In the genomic region with DNA sequence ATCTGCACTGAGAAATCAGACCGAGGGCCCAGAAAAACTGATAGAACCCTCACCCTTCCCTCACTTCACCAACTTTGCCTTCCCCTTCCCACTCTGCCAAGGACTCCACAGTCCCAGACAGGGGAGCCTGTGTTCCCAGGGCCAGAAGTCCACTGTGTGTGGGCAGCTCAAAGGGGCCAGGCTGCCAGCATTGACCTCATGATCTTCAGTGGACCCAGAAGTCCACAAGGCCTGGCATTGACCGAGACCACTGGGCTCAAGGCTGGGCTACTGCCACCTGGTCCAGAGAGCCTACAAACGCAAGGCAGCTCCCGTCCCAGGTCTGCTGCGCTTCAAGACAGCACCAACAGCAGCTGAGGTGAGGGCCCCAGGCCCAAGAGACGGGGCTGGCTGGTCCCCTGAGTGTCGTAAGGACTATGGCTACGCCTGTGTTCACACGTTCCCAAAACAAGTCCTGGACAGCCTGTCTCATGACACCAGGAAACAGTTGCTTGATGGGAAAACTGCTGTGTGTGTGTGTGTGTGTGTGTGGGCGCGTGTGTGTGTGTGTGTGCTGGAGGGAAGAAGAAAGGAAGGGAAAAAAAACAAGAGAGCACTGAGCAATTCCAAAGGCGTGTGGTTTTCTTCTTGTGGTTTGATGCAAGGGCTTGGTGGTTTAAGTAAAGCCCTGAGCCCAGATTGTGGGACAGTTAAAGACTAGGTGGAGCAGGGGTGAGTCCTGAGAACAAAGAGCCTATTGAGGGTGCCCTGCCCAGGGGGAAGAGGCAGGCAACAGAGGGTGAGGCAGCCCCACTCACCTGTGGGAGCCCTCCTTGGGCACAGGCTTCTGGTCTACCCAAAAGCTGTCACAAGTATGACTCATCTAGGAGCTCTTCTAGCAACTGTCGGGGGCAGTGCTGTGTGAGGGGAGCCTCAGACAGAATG, we compare ENCODE assay signal across 8 cellular contexts. TPM values are rescaled to one million over a fixed set of nuclear protein-coding genes. Genes with fewer than 3 reads are reported as not detected.
DNase-seq lines count a peak whose midpoint lies in the region; ATAC-seq, FAIRE-seq and TF ChIP-seq lines count a peak whose summit lies in the region.

No MANE protein-coding gene starts in this region.

- H3K4me1 ChIP-seq in SK-N-SH (ENCODE audit: control insufficient read depth in 1 of 2, insufficient read depth in 2 of 2, low read depth in 1 of 2, low read length in 1 of 2) (peaks cover 0 to 24% of the 10 kb centered on the region in 2 experiments; a peak in 1 of 4 replicates), GM12878 (ENCODE audit: control insufficient read depth, insufficient read depth, low read length) (no peaks in the 10 kb centered on the region), spleen (peaks cover 0 to 25% (median 11%) of the 10 kb centered on the region in 6 donors)

- H3K9me3 Mint-ChIP-seq in Calu3 (ENCODE audit: low read depth, unreplicated experiment): no peaks in the 10 kb centered on the region
- no peaks in the 10 kb centered on the region for H3K9me3 Mint-ChIP-seq in neural crest cell

- H4K20me1 ChIP-seq in SK-N-SH (ENCODE audit: insufficient read depth): no peaks in the 10 kb centered on the region
- no peaks in the 10 kb centered on the region; the same call in 1 of the 2 replicates for H4K20me1 ChIP-seq in GM12878 (ENCODE audit: control insufficient read depth, insufficient read depth)

- no peak overlapping the region for H3K4me2 ChIP-seq in SK-N-SH
- H3K4me2 ChIP-seq in GM12878 (ENCODE audit: control insufficient read depth, insufficient read depth): no peak overlapping the region

- H3K9me3 ChIP-seq in SK-N-SH (no peaks in the 10 kb centered on the region), GM12878 (replicated peaks; ENCODE audit: control insufficient read depth, insufficient read depth, low read length) (no peaks in the 10 kb centered on the region), spleen (no peaks in the 10 kb centered on the region)

- WGBS in SK-N-SH (ENCODE audit: low lambda C conversion rate): 64% methylated on average over 9 of the region's 13 CpGs
- WGBS in GM12878 (ENCODE audit: insufficient coverage, insufficient replicate concordance, low lambda C conversion rate, missing lambda C conversion rate): 7% methylated on average over 12 of the region's 13 CpGs
- WGBS in spleen, 5 donors: 22 to 44% (median 35%) methylated on average over 9 to 13 of the region's 13 CpGs

- no peaks in the 10 kb centered on the region for H3K36me3 ChIP-seq in SK-N-SH (replicated peaks in 1 of 2; ENCODE audit: control insufficient read depth in 1 of 2, insufficient read depth in 2 of 2, low read length in 1 of 2)
- no peaks in the 10 kb centered on the region for H3K36me3 ChIP-seq in GM12878 (ENCODE audit: control insufficient read depth in 2 of 2, insufficient read depth in 2 of 2, low read length in 1 of 2)
- no peaks in the 10 kb centered on the region for H3K36me3 ChIP-seq in spleen

- H3K4me3 Mint-ChIP-seq in Calu3 (ENCODE audit: low read depth, unreplicated experiment) (no peak overlapping the region), neural crest cell (no peak overlapping the region)

- H3F3A ChIP-seq in SK-N-SH (replicated peaks; ENCODE audit: insufficient read depth): no peaks in the 10 kb centered on the region

- BruUV-seq in Calu3 (replicated peaks; lab: Mats Ljungman, UMichigan) (no TSS peak), GM12878 (replicated peaks; lab: Mats Ljungman, UMichigan) (no TSS peak)

- H3K27me3 Mint-ChIP-seq in Calu3 (ENCODE audit: unreplicated experiment) (peaks cover 5% of the 10 kb centered on the region), neural crest cell (ENCODE audit: low read depth) (no peaks in the 10 kb centered on the region)

- no peak for TF ChIP-seq CTCF in Calu3 (IDR thresholded peaks at IDR 0.05; ENCODE audit: unreplicated experiment)
- no peak for TF ChIP-seq CTCF in SK-N-SH (IDR thresholded peaks at IDR 0.05)
- no peak for TF ChIP-seq CTCF in GM12878 (IDR thresholded peaks at IDR 0.05 in 2 of 3, conservative IDR thresholded peaks at IDR 0.05 in 1 of 3; ENCODE audit: control insufficient read depth in 2 of 3, extremely low read depth in 1 of 3, insufficient read depth in 1 of 3, low read depth in 3 of 3, low read length in 3 of 3)
- TF ChIP-seq CTCF in neural crest cell (conservative IDR thresholded peaks at IDR 0.05): no peak
- TF ChIP-seq CTCF in spleen (IDR thresholded peaks at IDR 0.05 in 8 of 11, conservative IDR thresholded peaks at IDR 0.05 in 3 of 11): no peak

- TF ChIP-seq POLR2A in GM12878 (IDR thresholded peaks at IDR 0.05; ENCODE audit: low read depth, low read length): no peak
- no peak for TF ChIP-seq POLR2A in spleen (IDR thresholded peaks at IDR 0.05)

- CTCF ChIA-PET in Calu3 (lab: Charles Lee): interaction anchor here (0.5 to 2.1 kb wide), 4 partner anchors 9 to 526 kb away, joined by 3 to 15 read pairs (median 6); no protein-coding TSS in a partner anchor
- CTCF ChIA-PET in SK-N-SH (lab: Yijun Ruan, JAX): interaction anchor here (1.4 to 13.0 kb wide), 5 partner anchors 9 to 428 kb away, joined by 3 to 164 read pairs (median 8); no protein-coding TSS in a partner anchor
- CTCF ChIA-PET in GM12878 (lab: Yijun Ruan, JAX): interaction anchor here (1.0 to 1.9 kb wide), 5 partner anchors 9 to 20 kb away, joined by 3 to 6 read pairs (median 4); no protein-coding TSS in a partner anchor

- peak; percentile 91 for DNase-seq in Calu3
- DNase-seq in SK-N-SH: no peak
- DNase-seq in GM12878 (ENCODE audit: low read depth, low spot score): no peak
- no peak for DNase-seq in neural crest cell (ENCODE audit: low read depth, low spot score)
- no peak for DNase-seq in NCI-H1092 treated with DMSO at 0.1 percent for 48 hours (lab: John Stamatoyannopoulos, UW)
- DNase-seq in caudate nucleus (lab: John Stamatoyannopoulos, UW): no peak
- DNase-seq in spleen: no peak

- RAD21 ChIA-PET in GM12878 (lab: Charles Lee; ENCODE audit: unreplicated experiment): no interaction called here

- H3K79me2 ChIP-seq in SK-N-SH (ENCODE audit: insufficient read depth) (no peaks in the 10 kb centered on the region), GM12878 (ENCODE audit: control insufficient read depth, insufficient read depth, low read length) (no peaks in the 10 kb centered on the region)

- H3K27ac Mint-ChIP-seq in Calu3 (ENCODE audit: unreplicated experiment): peak overlapping the region; percentile 53
- H3K27ac Mint-ChIP-seq in neural crest cell (ENCODE audit: unreplicated experiment): peak overlapping the region; percentile 27

- intact Hi-C loops in Calu3 (cut with micrococcal nuclease; ENCODE audit: unreplicated experiment) (no loop called here), GM12878 (cut with micrococcal nuclease; ENCODE audit: unreplicated experiment) (no loop called here), spleen (cut with DNase I; ENCODE audit: low total_unique reads) (no loop called here)

- H2AFZ ChIP-seq in SK-N-SH (ENCODE audit: low read depth) (no peak overlapping the region), GM12878 (ENCODE audit: control insufficient read depth, low read depth, low read length) (no peak overlapping the region)

- no peak overlapping the region for H3K27ac ChIP-seq in SK-N-SH (ENCODE audit: low read depth in 2 of 2, low read length in 1 of 2)
- no peak overlapping the region for H3K27ac ChIP-seq in GM12878 (ENCODE audit: control insufficient read depth, insufficient read depth)
- H3K27ac ChIP-seq in caudate nucleus (ENCODE audit: low read depth, low read length): no peak overlapping the region
- no peak overlapping the region for H3K27ac ChIP-seq in spleen

- no peaks in the 10 kb centered on the region for H3K9me2 ChIP-seq in SK-N-SH

- in situ Hi-C loops in GM12878 (cut with MboI): no loop called here

- no peak for FAIRE-seq in GM12878 (lab: Jason Lieb, UNC)

- H3K4me1 Mint-ChIP-seq in Calu3 (ENCODE audit: low read depth, unreplicated experiment): peaks cover 69% of the 10 kb centered on the region
- peaks cover 24% of the 10 kb centered on the region for H3K4me1 Mint-ChIP-seq in neural crest cell

- SMC1A ChIA-PET in GM12878 (lab: Charles Lee; ENCODE audit: uncharacterized antibody, unreplicated experiment): no interaction called here

- TF ChIP-seq EP300 in SK-N-SH (IDR thresholded peaks at IDR 0.05; ENCODE audit: borderline replicate concordance in 1 of 2, low read depth in 1 of 2, low read length in 1 of 2): no peak
- TF ChIP-seq EP300 in GM12878 (IDR thresholded peaks at IDR 0.05; ENCODE audit: borderline replicate concordance in 1 of 2, control insufficient read depth in 1 of 2, low read depth in 2 of 2, low read length in 2 of 2): no peak

- H3K9ac ChIP-seq in SK-N-SH (no peak overlapping the region), GM12878 (ENCODE audit: control insufficient read depth, insufficient read depth, low read length) (no peak overlapping the region)

- H3K27me3 ChIP-seq in SK-N-SH (ENCODE audit: insufficient read depth) (no peaks in the 10 kb centered on the region; the same call in 1 of the 2 replicates), GM12878 (replicated peaks in 1 of 2; ENCODE audit: control insufficient read depth in 2 of 2, insufficient read depth in 2 of 2, low read length in 1 of 2) (peaks cover 0 to 2% of the 10 kb centered on the region in 2 experiments; a peak in 1 of 4 replicates), spleen (replicated peaks in 1 of 7) (peaks cover 0 to 23% (median 0%) of the 10 kb centered on the region in 7 donors)

- no peak for TF ChIP-seq RAD21 in SK-N-SH (IDR thresholded peaks at IDR 0.05; ENCODE audit: low read length)
- no peak for TF ChIP-seq RAD21 in GM12878 (IDR thresholded peaks at IDR 0.05; ENCODE audit: insufficient read depth, low read depth, low read length)

- POLR2A ChIA-PET in SK-N-SH (lab: Yijun Ruan, JAX): no interaction called here
- POLR2A ChIA-PET in GM12878 (lab: Charles Lee): no interaction called here

- peak; percentile 41 for ATAC-seq in GM12878
- no peak for ATAC-seq in HG03520 (IDR thresholded peaks at IDR 0.05; ENCODE audit: unreplicated experiment)

- peaks cover 12% of the 10 kb centered on the region for H3K36me3 Mint-ChIP-seq in Calu3 (ENCODE audit: insufficient read depth, unreplicated experiment)
- no peaks in the 10 kb centered on the region for H3K36me3 Mint-ChIP-seq in neural crest cell (ENCODE audit: low read depth)

- no peak overlapping the region for H3K4me3 ChIP-seq in SK-N-SH (ENCODE audit: low read depth in 2 of 2, low read length in 1 of 2)
- no peak overlapping the region for H3K4me3 ChIP-seq in GM12878
- H3K4me3 ChIP-seq in spleen: no peak overlapping the region

RNA-seq across cellular contexts. Expression of a gene that starts 46.6 kb away (rescaled TPM):
- not detected in 2 replicates for total RNA-seq in Calu3 (2022)
- polyA plus RNA-seq in SK-N-SH (2012; rRNA removed): 0.05 and 0.15 TPM in 2 replicates
- polyA plus RNA-seq in SK-N-SH (2012; cell fraction: cytosol; rRNA removed): 0.08 and 0.12 TPM in 2 replicates
- polyA plus RNA-seq in SK-N-SH (2012; cell fraction: nucleus; rRNA removed): 0.04 and 0.05 TPM in 2 replicates
- total RNA-seq in GM12878 (2013; cell fraction: nucleolus; rRNA removed): not detected in 2 replicates
- total RNA-seq in GM12878 (2014; rRNA removed): under 0.01 TPM in 1 of 2 replicates, not detected in the other
- not detected in 2 replicates for total RNA-seq in GM12878 (2014; rRNA removed; fragmentation: Illumina TruSeq; extraction: Trizol)
- 0.08 TPM in 1 of 2 replicates, not detected in the other for total RNA-seq in GM12878 (2021)
- not detected for polyA plus RNA-seq in GM12878 (2011; ENCODE audit: low read depth)
- 0.01 and 0.13 TPM in 2 replicates for polyA plus RNA-seq in GM12878 (2011; rRNA removed)
- polyA plus RNA-seq in GM12878 (2011; cell fraction: cytosol; rRNA removed): 0.02 and 0.03 TPM in 2 replicates
- 0.01 TPM in 1 of 2 replicates, not detected in the other for polyA plus RNA-seq in GM12878 (2011; cell fraction: nucleus; rRNA removed)
- 0.04 and 0.22 TPM in 2 replicates for polyA plus RNA-seq in GM12878 (2012)
- not detected in 2 replicates for polyA plus RNA-seq in GM12878 (2014; fragmentation: Illumina TruSeq; extraction: Trizol)
- not detected for polyA plus RNA-seq in GM12878 (2014; fragmentation: Nextera tagmentation; extraction: Ambion mirVana)
- not detected in 2 replicates for polyA plus RNA-seq in GM12878 (2014; rRNA removed)
- polyA plus RNA-seq in GM12878 (2016; fragmentation: Nextera tagmentation; extraction: Ambion mirVana): not detected
- polyA minus RNA-seq in GM12878 (2011; rRNA and poly(A)+ RNA removed): 0.05 TPM in 1 of 2 replicates, not detected in the other
- polyA minus RNA-seq in GM12878 (2011; cell fraction: cytosol; rRNA and poly(A)+ RNA removed): not detected in 2 replicates
- 0.36 TPM in 1 of 2 replicates, not detected in the other for polyA minus RNA-seq in GM12878 (2011; cell fraction: nucleus; rRNA and poly(A)+ RNA removed)
- total RNA-seq in neural crest cell: 0.45 and 0.61 TPM in 2 replicates
- 10 to 100 TPM in 6 of 7 donors, 1 to 10 TPM in 1; 8.0 to 64.2 (median 24.3) TPM for total RNA-seq in spleen
- 1 to 10 TPM in 2 of 3 donors, under 1 TPM in 1; 1.00 to 5.0 (median 1.8) TPM for polyA plus RNA-seq in spleen
